ENCODE assay signal across 20 cellular contexts in genomic region chr7:132406039-132406438, GRCh38.
"Had no signal": no experiment of that assay in that cellular context is flagged by ENCODE, and none has a peak within 500 bp of the region (broad histone marks: within the 10 kb centered on the region; RNA-seq: fewer than 3 reads in every experiment).

No MANE protein-coding gene starts in this region.

- H3K9me3 Mint-ChIP-seq: central memory CD8-positive, alpha-beta T cell had no signal

- H3K27me3 Mint-ChIP-seq: activated naive CD8-positive, alpha-beta T cell; naive thymus-derived CD8-positive, alpha-beta T cell had no signal

- H3K4me3 ChIP-seq: coronary artery, esophagus muscularis mucosa, lower lobe of right lung, ovary, psoas muscle had no signal

- DNase-seq: activated CD4-positive, alpha-beta T cell treated with anti-CD3 and anti-CD28 coated beads, Interleukin-2, amount 50 U/mL, for 48 hours; amniotic stem cell; brain microvascular endothelial cell; foreskin melanocyte; hypothalamus; islet precursor cell; left colon; lower lobe of right lung; naive thymus-derived CD8-positive, alpha-beta T cell; ovary; psoas muscle; right cardiac atrium; stimulated activated naive CD8-positive, alpha-beta T cell treated with anti-CD3 and anti-CD28 coated beads, Interleukin-15, amount 100 ng/mL, for 72 hours; trophoblast cell had no signal

- H3K27me3 ChIP-seq: brain microvascular endothelial cell, esophagus muscularis mucosa, ovary had no signal

- H3K36me3 Mint-ChIP-seq: naive thymus-derived CD8-positive, alpha-beta T cell had no signal

- H3K36me3 ChIP-seq: brain microvascular endothelial cell, esophagus muscularis mucosa, lower lobe of right lung, ovary had no signal

- H3K27ac ChIP-seq: brain microvascular endothelial cell, coronary artery, esophagus muscularis mucosa, lower lobe of right lung, ovary, psoas muscle had no signal

- H3K9me3 ChIP-seq: esophagus muscularis mucosa, lower lobe of right lung, ovary, psoas muscle had no signal

- H3K27ac Mint-ChIP-seq: activated naive CD8-positive, alpha-beta T cell; activated T-helper 1 cell treated with anti-CD3 and anti-CD28 coated beads, Interleukin-12 subunit alpha, Interleukin-12 subunit beta, Interleukin-2, Interleukin-4 antibody, amounts not matched to agents 30 ng/mL and 10 ng/mL and 1 ng/mL, durations not matched to agents 14 hours and 24 hours and 36 hours; stimulated activated naive CD8-positive, alpha-beta T cell treated with anti-CD3 and anti-CD28 coated beads, Interleukin-15, amount 100 ng/mL, for 72 hours; T-helper 1 cell treated with Interleukin-12 subunit alpha and Interleukin-12 subunit beta and Interleukin-4 antibody, amounts not matched to agents 30 μg/mL and 1 μg/mL, for 36 hours had no signal

- H3K4me3 Mint-ChIP-seq: activated naive CD8-positive, alpha-beta T cell; activated T-helper 1 cell treated with anti-CD3 and anti-CD28 coated beads, Interleukin-12 subunit alpha, Interleukin-12 subunit beta, Interleukin-2, Interleukin-4 antibody, amounts not matched to agents 30 ng/mL and 10 ng/mL and 1 ng/mL, durations not matched to agents 14 hours and 24 hours and 36 hours; central memory CD8-positive, alpha-beta T cell; naive thymus-derived CD8-positive, alpha-beta T cell; stimulated activated naive CD8-positive, alpha-beta T cell treated with anti-CD3 and anti-CD28 coated beads, Interleukin-15, amount 100 ng/mL, for 72 hours; T-helper 1 cell treated with Interleukin-12 subunit alpha and Interleukin-12 subunit beta and Interleukin-4 antibody, amounts not matched to agents 30 μg/mL and 1 μg/mL, for 36 hours had no signal
